Comparison of ENCODE assay signal across 8 cellular contexts in genomic region chr5:56669534-56670483, GRCh38.
DNase-seq lines count a peak whose midpoint lies in the region; ATAC-seq and TF ChIP-seq lines count a peak whose summit lies in the region.

No MANE protein-coding gene starts in this region.

- TF ChIP-seq POLR2A in GM18505 (IDR thresholded peaks at IDR 0.05; ENCODE audit: borderline replicate concordance, extremely low read depth, insufficient read depth, insufficient read length): no peak

- H3K9ac ChIP-seq in skeletal muscle tissue (ENCODE audit: low read depth in 1 of 3, low read length in 3 of 3): no peak overlapping the region

- H3K4me1 ChIP-seq in skeletal muscle tissue (ENCODE audit: control insufficient read depth in 3 of 3, insufficient read depth in 3 of 3, low read length in 3 of 3): peaks cover 0 to 4% (median 0%) of the 10 kb centered on the region in 3 donors

- peak; percentile 98 for ATAC-seq in GM18505 (IDR thresholded peaks at IDR 0.05; ENCODE audit: unreplicated experiment)
- peak; percentile 98 for ATAC-seq in HG02588 (IDR thresholded peaks at IDR 0.05; ENCODE audit: unreplicated experiment)

- peaks cover 0 to 2% (median 0%) of the 10 kb centered on the region in 3 donors for H3K27me3 ChIP-seq in skeletal muscle tissue (ENCODE audit: control insufficient read depth in 3 of 3, insufficient read depth in 3 of 3, low read length in 3 of 3)

- DNase-seq in NAMALWA (ENCODE audit: low spot score) (peak; percentile 93), globus pallidus (ENCODE audit: low spot score) (peak; percentile 62), NCI-H226 (no peak), HCEC 1CT (no peak)
- DNase-seq in activated CD4-positive, alpha-beta T cell treated with anti-CD3 and anti-CD28 coated beads, Interleukin-2, amount 50 U/mL, for 48 hours: peak; percentile 40 to 64

- H3K27ac ChIP-seq in skeletal muscle tissue (ENCODE audit: low read depth, low read length): peak overlapping the region; percentile 21

- H3K4me3 ChIP-seq in skeletal muscle tissue (ENCODE audit: low read length in 3 of 3): no peak overlapping the region

- no peaks in the 10 kb centered on the region for H3K9me3 ChIP-seq in skeletal muscle tissue (ENCODE audit: control insufficient read depth in 3 of 3, low read length in 3 of 3)

- no peaks in the 10 kb centered on the region for H3K36me3 ChIP-seq in skeletal muscle tissue (ENCODE audit: control insufficient read depth in 3 of 3, insufficient read depth in 3 of 3, low read length in 3 of 3)

Comparison
In these comparisons a context has a peak if more than half of its experiments do, and no peak if none do; other contexts are left out.
1. DNase-seq: peak in NAMALWA (single experiment), activated CD4-positive, alpha-beta T cell treated with anti-CD3 and anti-CD28 coated beads, Interleukin-2, amount 50 U/mL, for 48 hours (2 of 2) and globus pallidus (single experiment); none in NCI-H226 (single experiment) and HCEC 1CT (single experiment).